Comparison of ENCODE assay signal across 20 cellular contexts in the genomic region with DNA sequence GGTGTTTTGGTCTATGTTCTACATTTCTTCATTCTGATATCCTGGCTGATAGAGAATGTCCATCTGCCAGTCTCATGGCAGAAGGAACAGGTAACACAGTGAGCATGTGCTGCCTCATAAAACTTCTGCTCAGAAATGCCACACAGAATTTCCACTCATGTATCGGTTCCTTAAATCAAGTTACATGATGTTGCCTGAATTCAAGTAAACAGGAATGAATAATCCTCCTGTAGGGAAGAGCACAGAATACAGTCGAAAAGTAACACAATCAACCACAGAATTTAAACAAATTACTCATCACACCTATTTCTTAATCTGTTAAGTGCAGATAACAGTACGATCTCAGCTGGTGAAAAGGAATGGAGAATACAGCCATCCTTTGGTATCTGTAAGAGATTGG.
"Had no signal": no experiment of that assay in that cellular context is flagged by ENCODE, and none has a peak within 500 bp of the region (broad histone marks: within the 10 kb centered on the region; RNA-seq: fewer than 3 reads in every experiment).

No MANE protein-coding gene starts in this region.

- H3K4me1 ChIP-seq: breast epithelium, testis had no signal

- H3K9me3 Mint-ChIP-seq: activated naive CD8-positive, alpha-beta T cell treated with anti-CD3 and anti-CD28 coated beads, Interleukin-2, amount 10 ng/mL, durations not matched to agents 7 days and 5 days; nephron progenitor cell; stimulated activated naive CD8-positive, alpha-beta T cell treated with anti-CD3 and anti-CD28 coated beads, Interleukin-15, Interleukin-2, amounts not matched to agents 100 ng/mL and 50 ng/mL, for 24 hours; T-cell had no signal

- H3K27ac ChIP-seq: breast epithelium, dorsolateral prefrontal cortex, esophagus muscularis mucosa, spleen, testis, WERI-Rb-1 had no signal

- H3K27me3 ChIP-seq: breast epithelium, dorsolateral prefrontal cortex, esophagus muscularis mucosa, spleen, testis had no signal

- H3K4me3 Mint-ChIP-seq: activated CD8-positive, alpha-beta T cell treated with anti-CD3 and anti-CD28 coated beads, Interleukin-2, amount 10 ng/mL, durations not matched to agents 7 days and 5 days; activated naive CD8-positive, alpha-beta T cell treated with anti-CD3 and anti-CD28 coated beads, Interleukin-2, amount 10 ng/mL, durations not matched to agents 7 days and 5 days; nephron progenitor cell; stimulated activated naive CD8-positive, alpha-beta T cell treated with anti-CD3 and anti-CD28 coated beads, Interleukin-15, Interleukin-2, amounts not matched to agents 100 ng/mL and 50 ng/mL, for 24 hours; T-cell had no signal

- ATAC-seq: activated CD8-positive, alpha-beta T cell treated with anti-CD3 and anti-CD28 coated beads, Interleukin-2, amount 10 ng/mL, durations not matched to agents 7 days and 5 days; sciatic nerve; T-cell had no signal

- H3K36me3 ChIP-seq: breast epithelium, WERI-Rb-1 had no signal

- H3K27me3 Mint-ChIP-seq: activated naive CD8-positive, alpha-beta T cell treated with anti-CD3 and anti-CD28 coated beads, Interleukin-2, amount 10 ng/mL, durations not matched to agents 7 days and 5 days; stimulated activated naive CD8-positive, alpha-beta T cell treated with anti-CD3 and anti-CD28 coated beads, Interleukin-15, Interleukin-2, amounts not matched to agents 100 ng/mL and 50 ng/mL, for 24 hours; T-cell had no signal

- H3K9me3 ChIP-seq: breast epithelium, esophagus muscularis mucosa, spleen, testis had no signal

- H3K4me1 Mint-ChIP-seq: nephron progenitor cell had no signal

- FAIRE-seq: endometrium had no signal

- DNase-seq: activated CD4-positive, alpha-beta T cell treated with anti-CD3 and anti-CD28 coated beads for 4 hours; activated CD8-positive, alpha-beta memory T cell treated with anti-CD3 and anti-CD28 coated beads, Interleukin-2, amount 50 U/mL, for 48 hours; activated CD8-positive, alpha-beta T cell treated with anti-CD3 and anti-CD28 coated beads, Interleukin-2, amount 10 ng/mL, durations not matched to agents 7 days and 5 days; activated effector memory CD4-positive, alpha-beta T cell treated with anti-CD3 and anti-CD28 coated beads, Interleukin-2, amount 50 U/mL, for 16 hours; activated naive CD8-positive, alpha-beta T cell treated with anti-CD3 and anti-CD28 coated beads, Interleukin-2, amount 10 ng/mL, durations not matched to agents 7 days and 5 days; aorta; dorsolateral prefrontal cortex; foreskin fibroblast; glutamatergic neuron; nephron progenitor cell; spleen; stimulated activated CD4-positive, alpha-beta T cell treated with anti-CD3 and anti-CD28 coated beads, Interleukin-2, amount 100 ng/mL, for 24 hours; T-cell; testis; WERI-Rb-1 had no signal

- H3K27ac Mint-ChIP-seq: activated CD8-positive, alpha-beta T cell treated with anti-CD3 and anti-CD28 coated beads, Interleukin-2, amount 10 ng/mL, durations not matched to agents 7 days and 5 days; activated naive CD8-positive, alpha-beta T cell treated with anti-CD3 and anti-CD28 coated beads, Interleukin-2, amount 10 ng/mL, durations not matched to agents 7 days and 5 days; stimulated activated naive CD8-positive, alpha-beta T cell treated with anti-CD3 and anti-CD28 coated beads, Interleukin-15, Interleukin-2, amounts not matched to agents 100 ng/mL and 50 ng/mL, for 24 hours; T-cell had no signal

- H3K4me3 ChIP-seq: breast epithelium, dorsolateral prefrontal cortex, esophagus muscularis mucosa, spleen, testis had no signal
